ENCODE assay signal across 8 cellular contexts in the genomic region with DNA sequence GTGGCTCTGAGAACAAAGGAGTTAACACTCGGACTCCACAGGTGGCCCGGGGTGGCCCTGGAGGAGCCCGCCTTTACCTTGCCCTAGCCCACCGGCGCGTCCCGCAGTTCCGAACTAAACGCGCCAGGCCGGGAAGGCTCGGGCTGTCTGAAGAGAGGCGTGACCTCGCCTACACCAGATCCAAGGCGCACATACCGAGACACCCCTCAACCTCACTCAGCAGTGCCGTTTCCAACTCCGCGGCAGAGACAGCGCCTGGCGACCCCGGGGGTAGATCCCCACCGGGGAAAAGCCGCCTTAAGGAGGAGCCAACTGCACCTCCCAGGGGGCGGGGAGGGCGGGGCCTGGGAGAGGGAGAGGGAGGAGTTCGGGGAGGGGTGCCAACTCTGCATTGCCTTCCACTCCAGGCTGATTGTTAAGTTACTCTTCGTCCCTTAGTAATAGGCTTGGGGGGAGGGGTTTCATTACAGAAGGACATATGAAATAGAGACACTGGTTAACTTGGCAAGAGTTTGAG. TPM values are rescaled to one million over a fixed set of nuclear protein-coding genes. Genes with fewer than 3 reads are reported as not detected.
DNase-seq lines count a peak whose midpoint lies in the region; ATAC-seq and TF ChIP-seq lines count a peak whose summit lies in the region.

A gene (minus strand): TSS at position 272 of the 517 bp plus-strand sequence. CDS start 1,408 bp downstream, outside the sequence.

- no peaks in the 10 kb centered on the region for H4K20me1 ChIP-seq in DOHH2 (ENCODE audit: control insufficient read depth, insufficient read depth, low read depth, low read length)
- H4K20me1 ChIP-seq in GM23338 (replicated peaks; ENCODE audit: insufficient read depth) = peaks cover 13% of the 10 kb centered on the region; the same call in 1 of the 2 replicates

- H3K79me2 ChIP-seq in DOHH2 (ENCODE audit: control insufficient read depth, low read length) (peaks cover 45% of the 10 kb centered on the region), GM23338 (replicated peaks; ENCODE audit: insufficient read depth) (peaks cover 39% of the 10 kb centered on the region)

- CTCF ChIA-PET in RWPE1 (lab: Yijun Ruan, JAX) = interaction anchor here (0.6 kb wide), 3 partner anchors 26 to 451 kb away, joined by 3 to 4 read pairs (median 3); no protein-coding TSS in a partner anchor

- peaks cover 13% of the 10 kb centered on the region for H3K4me1 Mint-ChIP-seq in GM23338
- peaks cover 38% of the 10 kb centered on the region for H3K4me1 Mint-ChIP-seq in neural crest cell

- H3K4me2 ChIP-seq in DOHH2 (ENCODE audit: low read length) (peak within 1 kb of the TSS; percentile 94), GM23338 (peak within 1 kb of the TSS; percentile 99)

- H3F3A ChIP-seq in DOHH2 (ENCODE audit: control insufficient read depth, insufficient read depth) (0 out of 2 replicates have a peak, but pooled peaks cover 10% of the 10 kb centered on the region), GM23338 (replicated peaks; ENCODE audit: low read depth) (no peaks in the 10 kb centered on the region; the same call in 1 of the 2 replicates)

- H3K27me3 Mint-ChIP-seq in GM23338 (ENCODE audit: insufficient read depth, low read depth, poor library complexity) (peaks cover 8% of the 10 kb centered on the region), neural crest cell (ENCODE audit: low read depth) (peaks cover 16% of the 10 kb centered on the region)

- H3K4me3 ChIP-seq in DOHH2 (ENCODE audit: low read length) (peak within 1 kb of the TSS; percentile 98), GM23338 (peak within 1 kb of the TSS; percentile 94), fibroblast of pulmonary artery (replicated peaks; ENCODE audit: low read depth, low read length) (peak within 1 kb of the TSS; percentile 92), stomach (peak within 1 kb of the TSS; percentile 70 to 99 (median 95))

- H3K9me2 ChIP-seq in DOHH2 (replicated peaks; ENCODE audit: control insufficient read depth, low read length) (no peaks in the 10 kb centered on the region), GM23338 (ENCODE audit: insufficient read depth) (no peaks in the 10 kb centered on the region)

- H3K9me3 ChIP-seq in DOHH2 (ENCODE audit: control insufficient read depth, insufficient read depth, low read length) = no peaks in the 10 kb centered on the region
- no peaks in the 10 kb centered on the region for H3K9me3 ChIP-seq in stomach

- TF ChIP-seq CTCF in DOHH2 (IDR thresholded peaks at IDR 0.05; ENCODE audit: low read depth, low read length, poor library complexity, severe bottlenecking) (no peak), GM23338 (conservative IDR thresholded peaks at IDR 0.05; ENCODE audit: low read depth in 2 of 2) (no peak), RWPE1 (conservative IDR thresholded peaks at IDR 0.05; ENCODE audit: low read depth) (no peak), fibroblast of pulmonary artery (IDR thresholded peaks at IDR 0.05; ENCODE audit: low read length, missing control alignments) (no peak), neural crest cell (conservative IDR thresholded peaks at IDR 0.05) (no peak), stomach (IDR thresholded peaks at IDR 0.05) (no peak)

- peaks cover 29% of the 10 kb centered on the region for H3K27me3 ChIP-seq in DOHH2 (ENCODE audit: control insufficient read depth, low read length)
- 0 out of 2 replicates have a peak, but pooled peaks cover 8% of the 10 kb centered on the region for H3K27me3 ChIP-seq in GM23338 (ENCODE audit: insufficient read depth)
- no peaks in the 10 kb centered on the region for H3K27me3 ChIP-seq in stomach

- peak; percentile 89 for DNase-seq in GM23338 (ENCODE audit: low spot score)
- peak; percentile 93 for DNase-seq in LHCN-M2 (ENCODE audit: low read depth)
- DNase-seq in RWPE1 (ENCODE audit: low spot score) = peak; percentile 96
- peak; percentile 81 for DNase-seq in activated T-helper 9 cell treated with anti-CD3 and anti-CD28 coated beads, Interleukin-2, amount 50 U/mL, for 16 hours (ENCODE audit: low read depth)
- peak; percentile 94 for DNase-seq in fibroblast of pulmonary artery (ENCODE audit: low read depth)
- no peak for DNase-seq in neural crest cell (ENCODE audit: low read depth, low spot score)
- DNase-seq in stomach = peak; percentile 95

- H3K36me3 Mint-ChIP-seq in GM23338 (ENCODE audit: low read depth) (peaks cover 18% of the 10 kb centered on the region; the same call in 2 of the 3 replicates), neural crest cell (ENCODE audit: low read depth) (no peaks in the 10 kb centered on the region)

- peak; percentile 66 for ATAC-seq in GM23338

- H3K4me1 ChIP-seq in DOHH2 (ENCODE audit: control insufficient read depth, low read length) (peaks cover 28% of the 10 kb centered on the region), GM23338 (ENCODE audit: insufficient read depth) (peaks cover 14% of the 10 kb centered on the region), stomach (peaks cover 15 to 64% (median 44%) of the 10 kb centered on the region in 4 donors)

- 0% methylated on average over 8 to 28 of the region's 28 CpGs for WGBS in stomach, 5 donors

- H3K9me3 Mint-ChIP-seq in GM23338 (no peaks in the 10 kb centered on the region), neural crest cell (no peaks in the 10 kb centered on the region)

- no peak for TF ChIP-seq EP300 in stomach (IDR thresholded peaks at IDR 0.05)

- POLR2A ChIA-PET in RWPE1 (lab: Yijun Ruan, JAX; ENCODE audit: low non-redundant PET) = interaction anchor here (0.7 to 1.0 kb wide), 2 partner anchors 68 to 79 kb away, joined by 3 to 4 read pairs; no protein-coding TSS in a partner anchor

- H3K27ac ChIP-seq in DOHH2 (ENCODE audit: low read depth, low read length) (peak within 1 kb of the TSS; percentile 75), GM23338 (ENCODE audit: low read depth) (peak within 1 kb of the TSS; percentile 92), RWPE1 (peak within 1 kb of the TSS; percentile 96), stomach (peak within 1 kb of the TSS; percentile 92 to 97 (median 94))

- peak within 1 kb of the TSS; percentile 96 for H2AFZ ChIP-seq in GM23338

- H3K4me3 Mint-ChIP-seq in GM23338 = peak within 1 kb of the TSS; percentile 96
- peak within 1 kb of the TSS; percentile 94 for H3K4me3 Mint-ChIP-seq in neural crest cell

- H3K36me3 ChIP-seq in DOHH2 (ENCODE audit: control insufficient read depth, low read length) (peaks cover 37% of the 10 kb centered on the region), GM23338 (ENCODE audit: insufficient read depth) (peaks cover 16% of the 10 kb centered on the region; the same call in 1 of the 2 replicates), stomach (peaks cover 0 to 5% (median 0%) of the 10 kb centered on the region in 4 donors)

- peak in 1 of 4 donors; percentile 63 for TF ChIP-seq POLR2A in stomach (IDR thresholded peaks at IDR 0.05)

- H3K27ac Mint-ChIP-seq in GM23338 = peak within 1 kb of the TSS; percentile 92
- peak within 1 kb of the TSS; percentile 83 for H3K27ac Mint-ChIP-seq in neural crest cell (ENCODE audit: unreplicated experiment)

- intact Hi-C loops in stomach (cut with DNase I; ENCODE audit: low total_unique reads) = no loop called here

TF ChIP-seq in GM23338, 12 proteins besides CTCF, POLR2A, EP300 and RAD21:
- peak; percentile 86 for TF ChIP-seq POLR2AphosphoS5 (IDR thresholded peaks at IDR 0.05; ENCODE audit: low read depth)
- TF ChIP-seq, protein P1, sequence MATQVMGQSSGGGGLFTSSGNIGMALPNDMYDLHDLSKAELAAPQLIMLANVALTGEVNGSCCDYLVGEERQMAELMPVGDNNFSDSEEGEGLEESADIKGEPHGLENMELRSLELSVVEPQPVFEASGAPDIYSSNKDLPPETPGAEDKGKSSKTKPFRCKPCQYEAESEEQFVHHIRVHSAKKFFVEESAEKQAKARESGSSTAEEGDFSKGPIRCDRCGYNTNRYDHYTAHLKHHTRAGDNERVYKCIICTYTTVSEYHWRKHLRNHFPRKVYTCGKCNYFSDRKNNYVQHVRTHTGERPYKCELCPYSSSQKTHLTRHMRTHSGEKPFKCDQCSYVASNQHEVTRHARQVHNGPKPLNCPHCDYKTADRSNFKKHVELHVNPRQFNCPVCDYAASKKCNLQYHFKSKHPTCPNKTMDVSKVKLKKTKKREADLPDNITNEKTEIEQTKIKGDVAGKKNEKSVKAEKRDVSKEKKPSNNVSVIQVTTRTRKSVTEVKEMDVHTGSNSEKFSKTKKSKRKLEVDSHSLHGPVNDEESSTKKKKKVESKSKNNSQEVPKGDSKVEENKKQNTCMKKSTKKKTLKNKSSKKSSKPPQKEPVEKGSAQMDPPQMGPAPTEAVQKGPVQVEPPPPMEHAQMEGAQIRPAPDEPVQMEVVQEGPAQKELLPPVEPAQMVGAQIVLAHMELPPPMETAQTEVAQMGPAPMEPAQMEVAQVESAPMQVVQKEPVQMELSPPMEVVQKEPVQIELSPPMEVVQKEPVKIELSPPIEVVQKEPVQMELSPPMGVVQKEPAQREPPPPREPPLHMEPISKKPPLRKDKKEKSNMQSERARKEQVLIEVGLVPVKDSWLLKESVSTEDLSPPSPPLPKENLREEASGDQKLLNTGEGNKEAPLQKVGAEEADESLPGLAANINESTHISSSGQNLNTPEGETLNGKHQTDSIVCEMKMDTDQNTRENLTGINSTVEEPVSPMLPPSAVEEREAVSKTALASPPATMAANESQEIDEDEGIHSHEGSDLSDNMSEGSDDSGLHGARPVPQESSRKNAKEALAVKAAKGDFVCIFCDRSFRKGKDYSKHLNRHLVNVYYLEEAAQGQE (IDR thresholded peaks at IDR 0.05; ENCODE audit: unreplicated experiment) = no peak
- no peak for TF ChIP-seq EZH2 (IDR thresholded peaks at IDR 0.05; ENCODE audit: low read depth, unreplicated experiment)
- no peak for TF ChIP-seq JUNB (IDR thresholded peaks at IDR 0.05; ENCODE audit: unreplicated experiment)

RNA-seq across cellular contexts. Expression of the gene that starts here (rescaled TPM):
- 91.7 and 98.0 TPM in 2 replicates for total RNA-seq in GM23338 (2014; rRNA removed; shearing (Covaris generic))
- polyA plus RNA-seq in GM23338 (2016; fragmentation: Nextera tagmentation; extraction: Ambion mirVana) = 21.6 and 27.6 TPM in 2 replicates
- total RNA-seq in LHCN-M2 (2014; rRNA removed) = 107 and 110 TPM in 2 replicates
- polyA plus RNA-seq in LHCN-M2 (2012) = 59.4 TPM
- 91.4 and 95.5 TPM in 2 replicates for total RNA-seq in neural crest cell
- 100 to 1,000 TPM in 3 of 5 donors, 10 to 100 TPM in 2; 89.9 to 173 (median 147) TPM for total RNA-seq in stomach
- 10 to 100 TPM; 17.9 to 26.9 (median 23.7) TPM for polyA plus RNA-seq in stomach
